In genomic region chr19:48959341-48960239, GRCh38 we compare ENCODE assay signal across 13 cellular contexts. TPM values are rescaled to one million over a fixed set of nuclear protein-coding genes. Genes with fewer than 3 reads are reported as not detected.
A peak's percentile ranks its signal among the peaks of the same experiment; 100 is the strongest.
DNase-seq lines count a peak whose midpoint lies in the region; TF ChIP-seq lines count a peak whose summit lies in the region.
"Had no signal": no experiment of that assay in that cellular context is flagged by ENCODE, and none has a peak within 500 bp of the region (broad histone marks: within the 10 kb centered on the region; RNA-seq: fewer than 3 reads in every experiment).

No MANE protein-coding gene starts in this region.

- H3K27me3 ChIP-seq in Caco-2 (replicated peaks; ENCODE audit: control insufficient read depth, insufficient read depth, low read length) (no peaks in the 10 kb centered on the region), colonic mucosa (no peaks in the 10 kb centered on the region), MG63 (no peaks in the 10 kb centered on the region)

- H3K4me1 ChIP-seq in Caco-2 (peaks cover 28% of the 10 kb centered on the region), colonic mucosa (peaks cover 7% of the 10 kb centered on the region)

- H3K9me3 Mint-ChIP-seq in Caco-2 (ENCODE audit: unreplicated experiment), result no peaks in the 10 kb centered on the region
- H3K9me3 Mint-ChIP-seq: activated T-helper 2 cell treated with anti-CD3 and anti-CD28 coated beads, Interferon-gamma antibody, Interleukin-2, Interleukin-4, amounts not matched to agents 10 μg/mL and 5 μg/mL and 100 μg/mL, durations not matched to agents 14 hours and 24 hours and 36 hours; nephron progenitor cell; stimulated activated naive CD8-positive, alpha-beta T cell treated with anti-CD3 and anti-CD28 coated beads, Interleukin-15, Interleukin-2, amounts not matched to agents 100 ng/mL and 50 ng/mL, for 24 hours had no signal

- BruUV-seq in Caco-2 (replicated peaks; lab: Mats Ljungman, UMichigan), result no TSS peak

- peak overlapping the region; percentile 76 for H3K27ac ChIP-seq in colonic mucosa

- CTCF ChIA-PET in Caco-2 (lab: Charles Lee), result interaction anchor here (0.6 kb wide), 2 partner anchors 34 to 284 kb away, joined by 3 read pairs; partner anchors contain the start of gene GYS1

- peaks cover 37% of the 10 kb centered on the region for H3K4me1 Mint-ChIP-seq in Caco-2 (ENCODE audit: low read depth, unreplicated experiment)

- peaks cover 2% of the 10 kb centered on the region; the same call in 1 of the 2 replicates for H3K36me3 ChIP-seq in Caco-2 (ENCODE audit: control insufficient read depth, insufficient read depth, low read length)
- H3K36me3 ChIP-seq in colonic mucosa, result no peaks in the 10 kb centered on the region
- peaks cover 28% of the 10 kb centered on the region for H3K36me3 ChIP-seq in MG63

- no peaks in the 10 kb centered on the region for H3K9me3 ChIP-seq in Caco-2
- no peaks in the 10 kb centered on the region for H3K9me3 ChIP-seq in colonic mucosa
- no peaks in the 10 kb centered on the region for H3K9me3 ChIP-seq in MG63

- peaks cover 74% of the 10 kb centered on the region for H3K36me3 Mint-ChIP-seq in Caco-2 (ENCODE audit: insufficient read depth, unreplicated experiment)

- TF ChIP-seq POLR2A in NB4 (IDR thresholded peaks at IDR 0.05; ENCODE audit: extremely low read depth, insufficient read length), result no peak

- no peaks in the 10 kb centered on the region for H3K27me3 Mint-ChIP-seq in Caco-2 (ENCODE audit: insufficient read depth, unreplicated experiment)
- H3K27me3 Mint-ChIP-seq: stimulated activated naive CD8-positive, alpha-beta T cell treated with anti-CD3 and anti-CD28 coated beads, Interleukin-15, Interleukin-2, amounts not matched to agents 100 ng/mL and 50 ng/mL, for 24 hours had no signal

- peak overlapping the region; percentile 51 for H3K27ac Mint-ChIP-seq in Caco-2 (ENCODE audit: unreplicated experiment)
- H3K27ac Mint-ChIP-seq: activated T-helper 2 cell treated with anti-CD3 and anti-CD28 coated beads, Interferon-gamma antibody, Interleukin-2, Interleukin-4, amounts not matched to agents 10 μg/mL and 5 μg/mL and 100 μg/mL, durations not matched to agents 14 hours and 24 hours and 36 hours; nephron progenitor cell had no signal

- DNase-seq in Caco-2, result no peak
- peak; percentile 79 for DNase-seq in NB4 (ENCODE audit: low read depth)
- no peak for DNase-seq in colonic mucosa
- DNase-seq in MG63, result no peak
- no peak for DNase-seq in NAMALWA (ENCODE audit: low spot score)
- no peak for DNase-seq in DMS114 treated with DMSO at 0.1 percent for 48 hours (lab: John Stamatoyannopoulos, UW; ENCODE audit: unreplicated experiment)
- DNase-seq: mammary epithelial cell, NCI-H1105 treated with DMSO at 0.1 percent for 48 hours, NCI-H2227 treated with DMSO at 0.1 percent for 48 hours, nephron progenitor cell had no signal

- H3K4me3 ChIP-seq in Caco-2 (ENCODE audit: low read depth, low read length) (no peak overlapping the region), NB4 (ENCODE audit: low read depth, low read length) (no peak overlapping the region), colonic mucosa (no peak overlapping the region), MG63 (no peak overlapping the region)

- no peak overlapping the region for H3K4me3 Mint-ChIP-seq in Caco-2 (ENCODE audit: unreplicated experiment)
- H3K4me3 Mint-ChIP-seq: nephron progenitor cell; stimulated activated naive CD8-positive, alpha-beta T cell treated with anti-CD3 and anti-CD28 coated beads, Interleukin-15, Interleukin-2, amounts not matched to agents 100 ng/mL and 50 ng/mL, for 24 hours had no signal

- intact Hi-C loops in Caco-2 (cut with micrococcal nuclease; ENCODE audit: unreplicated experiment) (loop anchor here (5.0 kb wide), 2 partner anchors 117 to 322 kb away; partner anchors contain the start of gene DBP), colonic mucosa (cut with DNase I) (loop anchor here (10.0 kb wide), 1 partner anchor 85 kb away; the partner anchor contains the start of gene PPP1R15A)

- no peak overlapping the region for H3K9ac ChIP-seq in colonic mucosa (ENCODE audit: low read depth in 2 of 2, low read length in 2 of 2)

- no peak for TF ChIP-seq CTCF in Caco-2 (IDR thresholded peaks at IDR 0.05; ENCODE audit: insufficient read depth in 1 of 2, low read depth in 1 of 2, low read length in 1 of 2, severe bottlenecking in 1 of 2, unreplicated experiment in 1 of 2)
- TF ChIP-seq CTCF in NB4 (IDR thresholded peaks at IDR 0.05; ENCODE audit: low read depth, low read length), result no peak
- no peak for TF ChIP-seq CTCF in colonic mucosa (IDR thresholded peaks at IDR 0.05)

- POLR2A ChIA-PET in Caco-2 (lab: Charles Lee), result interaction anchor here (0.6 kb wide), 1 partner anchor 79 kb away, joined by 3 read pairs; no protein-coding TSS in a partner anchor

RNA-seq across cellular contexts. Expression of gene BAX, which starts 4.9 kb away (rescaled TPM):
- 107 and 110 TPM in 2 replicates for total RNA-seq in Caco-2 (2022)
- 100 to 1,000 TPM; 144 to 223 TPM for total RNA-seq in colonic mucosa
- 38.2 and 61.4 TPM in 2 replicates for total RNA-seq in MG63 (2014; rRNA removed; shearing (Covaris generic); ENCODE audit: low replicate concordance)

RNA-seq across cellular contexts. Expression of gene FTL, which starts 5.5 kb away (rescaled TPM):
- total RNA-seq in Caco-2 (2022) (2,542 and 2,963 TPM in 2 replicates), colonic mucosa (1,000 to 10,000 TPM; 1,463 to 1,600 TPM)
- 880 and 1,766 TPM in 2 replicates for total RNA-seq in MG63 (2014; rRNA removed; shearing (Covaris generic); ENCODE audit: low replicate concordance)

RNA-seq across cellular contexts. Expression of gene DHDH, which starts 26.1 kb away (rescaled TPM):
- 2.6 and 3.3 TPM in 2 replicates for total RNA-seq in Caco-2 (2022)
- 1 to 10 TPM in 1 of 2 donors, not detected in 1; 1.5 TPM for total RNA-seq in colonic mucosa
- not detected in 2 replicates for total RNA-seq in MG63 (2014; rRNA removed; shearing (Covaris generic); ENCODE audit: low replicate concordance)
- total RNA-seq: activated T-helper 2 cell treated with anti-CD3 and anti-CD28 coated beads, Interferon-gamma antibody, Interleukin-2, Interleukin-4, amounts not matched to agents 10 μg/mL and 5 μg/mL and 100 μg/mL, durations not matched to agents 14 hours and 24 hours and 36 hours; OCI-LY7 had no signal

RNA-seq across cellular contexts. Expression of gene GYS1, which starts 33.5 kb away (rescaled TPM):
- total RNA-seq in Caco-2 (2022) (62.7 and 65.3 TPM in 2 replicates), colonic mucosa (10 to 100 TPM; 48.8 to 54.7 TPM)
- 34.3 and 46.2 TPM in 2 replicates for total RNA-seq in MG63 (2014; rRNA removed; shearing (Covaris generic); ENCODE audit: low replicate concordance)

RNA-seq across cellular contexts. Expression of gene RUVBL2, which starts 34.1 kb away (rescaled TPM):
- total RNA-seq in Caco-2 (2022) (165 and 172 TPM in 2 replicates), colonic mucosa (100 to 1,000 TPM in 1 of 2 donors, 10 to 100 TPM in 1; 54.1 to 151 TPM)
- 386 and 644 TPM in 2 replicates for total RNA-seq in MG63 (2014; rRNA removed; shearing (Covaris generic); ENCODE audit: low replicate concordance)
